Comparison of ENCODE assay signal across 17 cellular contexts in the genomic region with DNA sequence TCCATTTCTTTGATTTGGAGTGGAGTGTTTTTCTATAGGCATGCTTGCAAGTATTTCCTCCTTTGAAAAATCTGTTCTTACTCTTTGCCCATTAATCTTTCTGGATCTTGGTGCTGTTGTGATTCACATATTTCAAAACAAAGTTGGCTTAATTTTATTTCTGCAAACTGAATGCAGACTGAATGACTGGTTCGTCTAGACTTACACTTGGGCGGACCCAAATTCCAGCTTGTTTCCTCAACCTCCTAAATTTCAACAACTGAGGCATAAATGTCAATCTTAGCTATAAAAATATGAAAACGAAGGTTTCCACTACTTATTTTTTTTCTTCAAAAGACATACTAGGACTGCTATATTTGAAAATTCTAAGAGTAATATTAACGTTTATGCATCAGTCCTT. TPM values are rescaled to one million over a fixed set of nuclear protein-coding genes. Genes with fewer than 3 reads are reported as not detected.
DNase-seq lines count a peak whose midpoint lies in the region; ATAC-seq and TF ChIP-seq lines count a peak whose summit lies in the region.
"Had no signal": no experiment of that assay in that cellular context is flagged by ENCODE, and none has a peak within 500 bp of the region (broad histone marks: within the 10 kb centered on the region; RNA-seq: fewer than 3 reads in every experiment).

No MANE protein-coding gene starts in this region.

- H3K36me3 ChIP-seq in CD8-positive, alpha-beta memory T cell (ENCODE audit: insufficient read depth, low read length), result no peaks in the 10 kb centered on the region
- no peaks in the 10 kb centered on the region for H3K36me3 ChIP-seq in osteoblast (ENCODE audit: insufficient read depth, low read length)
- no peaks in the 10 kb centered on the region for H3K36me3 ChIP-seq in PC-9 (ENCODE audit: low read depth)
- H3K36me3 ChIP-seq: right lobe of liver, tibial nerve had no signal

- no peaks in the 10 kb centered on the region for H3F3A ChIP-seq in PC-9 (ENCODE audit: insufficient read depth, low read depth)

- TF ChIP-seq CTCF in activated CD8-positive, alpha-beta T cell treated with anti-CD3 and anti-CD28 coated beads for 36 hours (IDR thresholded peaks at IDR 0.05), result no peak
- no peak for TF ChIP-seq CTCF in osteoblast (IDR thresholded peaks at IDR 0.05; ENCODE audit: extremely low read depth, low read depth, low read length)
- TF ChIP-seq CTCF in PC-9 (conservative IDR thresholded peaks at IDR 0.05), result no peak

- no peak overlapping the region for H3K4me3 ChIP-seq in CD8-positive, alpha-beta memory T cell (ENCODE audit: low read length)
- H3K4me3 ChIP-seq in osteoblast (ENCODE audit: insufficient read depth, low read length) (no peak overlapping the region), PC-9 (no peak overlapping the region)
- H3K4me3 ChIP-seq: coronary artery, right lobe of liver, tibial nerve had no signal

- H3K36me3 Mint-ChIP-seq in CD8-positive, alpha-beta memory T cell, result peaks cover 0 to 22% (median 7%) of the 10 kb centered on the region in 3 donors
- peaks cover 40% of the 10 kb centered on the region for H3K36me3 Mint-ChIP-seq in activated CD8-positive, alpha-beta T cell treated with anti-CD3 and anti-CD28 coated beads for 36 hours (ENCODE audit: low read depth)

- peak overlapping the region; percentile 67 to 91 (median 84) for H3K27ac Mint-ChIP-seq in CD8-positive, alpha-beta memory T cell
- H3K27ac Mint-ChIP-seq in activated CD8-positive, alpha-beta T cell treated with anti-CD3 and anti-CD28 coated beads for 36 hours, result peak overlapping the region; percentile 71
- H3K27ac Mint-ChIP-seq: activated CD4-positive, alpha-beta T cell treated with anti-CD3 and anti-CD28 coated beads, Interleukin-2, amount 10 ng/mL, durations not matched to agents 7 days and 5 days had no signal

- BruUV-seq in PC-9 (replicated peaks; lab: Mats Ljungman, UMichigan), result no TSS peak

- H3K4me2 ChIP-seq in osteoblast (ENCODE audit: insufficient read depth, low read length), result peak overlapping the region; percentile 56
- no peak overlapping the region for H3K4me2 ChIP-seq in PC-9

- H3K79me2 ChIP-seq in osteoblast (ENCODE audit: insufficient read depth, low read length) (peaks cover under 1% of the 10 kb centered on the region), PC-9 (ENCODE audit: low read depth) (no peaks in the 10 kb centered on the region)

- H3K4me1 Mint-ChIP-seq in CD8-positive, alpha-beta memory T cell, result peaks cover 80 to 98% (median 94%) of the 10 kb centered on the region in 3 donors
- peaks cover 82% of the 10 kb centered on the region for H3K4me1 Mint-ChIP-seq in activated CD8-positive, alpha-beta T cell treated with anti-CD3 and anti-CD28 coated beads for 36 hours (ENCODE audit: low read depth)

- H3K9me2 ChIP-seq in PC-9 (ENCODE audit: insufficient read depth), result no peaks in the 10 kb centered on the region

- H3K9me3 Mint-ChIP-seq in CD8-positive, alpha-beta memory T cell, result no peaks in the 10 kb centered on the region
- no peaks in the 10 kb centered on the region for H3K9me3 Mint-ChIP-seq in activated CD8-positive, alpha-beta T cell treated with anti-CD3 and anti-CD28 coated beads for 36 hours

- H3K27me3 Mint-ChIP-seq in CD8-positive, alpha-beta memory T cell, result no peaks in the 10 kb centered on the region
- H3K27me3 Mint-ChIP-seq in activated CD8-positive, alpha-beta T cell treated with anti-CD3 and anti-CD28 coated beads for 36 hours, result no peaks in the 10 kb centered on the region
- H3K27me3 Mint-ChIP-seq: activated CD4-positive, alpha-beta T cell treated with anti-CD3 and anti-CD28 coated beads, Interleukin-2, amount 10 ng/mL, durations not matched to agents 7 days and 5 days had no signal

- peaks cover 87% of the 10 kb centered on the region for H3K4me1 ChIP-seq in CD8-positive, alpha-beta memory T cell (ENCODE audit: insufficient read depth, low read length)
- peaks cover 25% of the 10 kb centered on the region for H3K4me1 ChIP-seq in osteoblast (ENCODE audit: insufficient read depth, low read length)
- H3K4me1 ChIP-seq in PC-9 (replicated peaks; ENCODE audit: insufficient read depth), result no peaks in the 10 kb centered on the region
- H3K4me1 ChIP-seq: right lobe of liver had no signal

- H4K20me1 ChIP-seq in osteoblast (ENCODE audit: insufficient read depth, low read length), result no peaks in the 10 kb centered on the region
- H4K20me1 ChIP-seq in PC-9 (ENCODE audit: insufficient read depth), result no peaks in the 10 kb centered on the region

- H2AFZ ChIP-seq in osteoblast (ENCODE audit: low read length) (no peak overlapping the region), PC-9 (no peak overlapping the region)

- H3K27me3 ChIP-seq in CD8-positive, alpha-beta memory T cell (ENCODE audit: insufficient read depth, low read length, poor library complexity, severe bottlenecking), result no peaks in the 10 kb centered on the region
- H3K27me3 ChIP-seq in osteoblast (ENCODE audit: insufficient read depth, low read length) (no peaks in the 10 kb centered on the region), PC-9 (ENCODE audit: insufficient read depth, low read depth) (no peaks in the 10 kb centered on the region)
- H3K27me3 ChIP-seq: right lobe of liver, tibial nerve had no signal

- POLR2A ChIA-PET in CD8-positive, alpha-beta memory T cell (lab: Charles Lee), result interaction anchor here (1.0 to 1.4 kb wide), 3 partner anchors 13 to 52 kb away, joined by 3 to 5 read pairs (median 3); no protein-coding TSS in a partner anchor
- POLR2A ChIA-PET in activated CD8-positive, alpha-beta T cell treated with anti-CD3 and anti-CD28 coated beads for 36 hours (lab: Charles Lee), result interaction anchor here (0.9 to 1.6 kb wide), 3 partner anchors 40 to 183 kb away, joined by 3 to 6 read pairs (median 4); partner anchors contain the start of gene SF3B1
- POLR2A ChIA-PET in PC-9 (lab: Charles Lee; ENCODE audit: unreplicated experiment), result interaction anchor here (0.6 kb wide), 2 partner anchors 84 to 188 kb away, joined by 3 to 4 read pairs; no protein-coding TSS in a partner anchor

- H3K4me3 Mint-ChIP-seq in CD8-positive, alpha-beta memory T cell, result no peak overlapping the region
- no peak overlapping the region for H3K4me3 Mint-ChIP-seq in activated CD8-positive, alpha-beta T cell treated with anti-CD3 and anti-CD28 coated beads for 36 hours
- H3K4me3 Mint-ChIP-seq: activated CD4-positive, alpha-beta T cell treated with anti-CD3 and anti-CD28 coated beads, Interleukin-2, amount 10 ng/mL, durations not matched to agents 7 days and 5 days; CD14-positive monocyte had no signal

- intact Hi-C loops in activated CD8-positive, alpha-beta T cell treated with anti-CD3 and anti-CD28 coated beads for 36 hours (cut with micrococcal nuclease), result no loop called here
- intact Hi-C loops in PC-9 (cut with micrococcal nuclease; ENCODE audit: unreplicated experiment), result no loop called here
- intact Hi-C loops in left colon (cut with DNase I, micrococcal nuclease), result no loop called here

- ATAC-seq in activated CD8-positive, alpha-beta T cell treated with anti-CD3 and anti-CD28 coated beads for 36 hours, result no peak
- no peak for ATAC-seq in left colon
- ATAC-seq: right lobe of liver had no signal

- DNase-seq in CD8-positive, alpha-beta memory T cell, result no peak
- DNase-seq in activated CD8-positive, alpha-beta T cell treated with anti-CD3 and anti-CD28 coated beads for 36 hours, result no peak
- DNase-seq in fibroblast of gingiva (ENCODE audit: low read depth), result peak; percentile 70
- peak; percentile 87 for DNase-seq in osteoblast (ENCODE audit: insufficient read length, low spot score, missing footprints)
- DNase-seq in islet precursor cell, result no peak
- no peak for DNase-seq in PC-9
- DNase-seq in left colon, result no peak
- no peak for DNase-seq in hippocampal formation (lab: John Stamatoyannopoulos, UW)
- DNase-seq: activated CD4-positive, alpha-beta T cell treated with anti-CD3 and anti-CD28 coated beads, Interleukin-2, amount 10 ng/mL, durations not matched to agents 7 days and 5 days; amygdala; MV-4-11; NCI-H2081 treated with DMSO at 0.1 percent for 48 hours; NCI-H526; right lobe of liver had no signal

- CTCF ChIA-PET in CD8-positive, alpha-beta memory T cell (lab: Charles Lee), result interaction anchor here (0.7 to 2.6 kb wide), 5 partner anchors 11 to 57 kb away, joined by 3 to 9 read pairs (median 3); no protein-coding TSS in a partner anchor
- CTCF ChIA-PET in activated CD8-positive, alpha-beta T cell treated with anti-CD3 and anti-CD28 coated beads for 36 hours (lab: Charles Lee), result interaction anchor here (0.8 to 1.9 kb wide), 6 partner anchors 8 to 896 kb away, joined by 3 to 11 read pairs (median 3); no protein-coding TSS in a partner anchor
- CTCF ChIA-PET in PC-9 (lab: Charles Lee), result no interaction called here

- no peak overlapping the region for H3K27ac ChIP-seq in CD8-positive, alpha-beta memory T cell (ENCODE audit: low read depth, low read length)
- H3K27ac ChIP-seq in osteoblast (ENCODE audit: low read depth, low read length) (peak overlapping the region; percentile 36), PC-9 (no peak overlapping the region)
- H3K27ac ChIP-seq: coronary artery, right lobe of liver had no signal

- H3K9me3 ChIP-seq in CD8-positive, alpha-beta memory T cell (ENCODE audit: low read length), result no peaks in the 10 kb centered on the region
- H3K9me3 ChIP-seq in osteoblast (ENCODE audit: low read depth, low read length), result no peaks in the 10 kb centered on the region
- no peaks in the 10 kb centered on the region for H3K9me3 ChIP-seq in PC-9 (ENCODE audit: insufficient read depth, low read depth)
- H3K9me3 ChIP-seq: right lobe of liver, tibial nerve had no signal

RNA-seq across cellular contexts. Expression of gene ANKRD44, which starts 59.0 kb away (rescaled TPM):
- total RNA-seq in CD8-positive, alpha-beta memory T cell, result 100 to 1,000 TPM; 142 to 150 TPM
- polyA plus RNA-seq in CD8-positive, alpha-beta memory T cell, result 90.1 TPM
- 100 to 1,000 TPM; 131 to 132 TPM for total RNA-seq in activated CD8-positive, alpha-beta T cell treated with anti-CD3 and anti-CD28 coated beads for 36 hours
- total RNA-seq in osteoblast (44.5 and 56.3 TPM in 2 replicates), PC-9 (2021) (1.7 and 3.4 TPM in 2 replicates), left colon (10 to 100 TPM in 1 of 2 donors, 1 to 10 TPM in 1; 9.2 to 14.6 TPM)

Comparison
In these comparisons a context has a peak if more than half of its experiments do, and no peak if none do; other contexts are left out.
1. DNase-seq: peak in fibroblast of gingiva (single experiment) and osteoblast (single experiment); none in CD8-positive, alpha-beta memory T cell (0 of 5), activated CD8-positive, alpha-beta T cell treated with anti-CD3 and anti-CD28 coated beads for 36 hours (single experiment), islet precursor cell (single experiment), PC-9 (0 of 2), left colon (0 of 2) and hippocampal formation (0 of 2).